Comparison of ENCODE assay signal across 23 cellular contexts in genomic region chr7:21550076-21550475, GRCh38. TPM values are rescaled to one million over a fixed set of nuclear protein-coding genes. Genes with fewer than 3 reads are reported as not detected.
"Had no signal": no experiment of that assay in that cellular context is flagged by ENCODE, and none has a peak within 500 bp of the region (broad histone marks: within the 10 kb centered on the region; RNA-seq: fewer than 3 reads in every experiment).

No MANE protein-coding gene starts in this region.

- H3K4me1 Mint-ChIP-seq: naive B cell; stimulated activated effector memory CD8-positive, alpha-beta T cell treated with anti-CD3 and anti-CD28 coated beads, Interleukin-12 subunit alpha, Interleukin-12 subunit beta, amount 100 ng/mL, for 72 hours had no signal

- H3K27ac ChIP-seq: foreskin keratinocyte, pancreas, psoas muscle, right lobe of liver, tibial nerve, upper lobe of right lung, vagina had no signal

- H3K27ac Mint-ChIP-seq: effector memory CD8-positive, alpha-beta T cell; naive B cell; nephron; stimulated activated effector memory CD8-positive, alpha-beta T cell treated with anti-CD3 and anti-CD28 coated beads, Interleukin-12 subunit alpha, Interleukin-12 subunit beta, amount 100 ng/mL, for 72 hours had no signal

- H3K9me3 ChIP-seq: pancreas, psoas muscle, right lobe of liver, tibial nerve, upper lobe of right lung, vagina had no signal

- H3K4me3 Mint-ChIP-seq: effector memory CD8-positive, alpha-beta T cell; naive B cell; nephron; stimulated activated effector memory CD8-positive, alpha-beta T cell treated with anti-CD3 and anti-CD28 coated beads, Interleukin-12 subunit alpha, Interleukin-12 subunit beta, amount 100 ng/mL, for 72 hours had no signal

- ATAC-seq: effector memory CD8-positive, alpha-beta T cell; foreskin keratinocyte; left colon; left ventricle myocardium superior; pancreas; psoas muscle; stimulated activated effector memory CD8-positive, alpha-beta T cell treated with anti-CD3 and anti-CD28 coated beads, Interleukin-12 subunit alpha, Interleukin-12 subunit beta, amount 100 ng/mL, for 72 hours; stimulated activated naive CD8-positive, alpha-beta T cell treated with anti-CD3 and anti-CD28 coated beads, Interleukin-15, Interleukin-2, amounts not matched to agents 100 U/mL and 50 U/mL, for 24 hours; upper lobe of right lung had no signal

- H3K4me1 ChIP-seq: foreskin keratinocyte, pancreas, psoas muscle, tibial nerve, upper lobe of right lung, vagina had no signal

- DNase-seq: effector memory CD8-positive, alpha-beta T cell; erythroblast; foreskin keratinocyte; head of caudate nucleus; hippocampal formation; left colon; left ventricle myocardium superior; mesendoderm; naive B cell; occipital lobe; pancreas; psoas muscle; retina; right lobe of liver; stimulated activated CD4-positive, alpha-beta T cell treated with anti-CD3 and anti-CD28 coated beads, Interleukin-4, amount 100 ng/mL, for 1 hour; stimulated activated CD8-positive, alpha-beta memory T cell treated with anti-CD3 and anti-CD28 coated beads, Interleukin-4, amount 100 ng/mL, for 48 hours; stimulated activated naive CD8-positive, alpha-beta T cell treated with anti-CD3 and anti-CD28 coated beads, Interleukin-15, Interleukin-2, amounts not matched to agents 100 U/mL and 50 U/mL, for 24 hours; upper lobe of right lung had no signal

- H3K27me3 ChIP-seq: pancreas, right lobe of liver, vagina had no signal

- H3K4me3 ChIP-seq: pancreas, psoas muscle, right lobe of liver, tibial nerve, upper lobe of right lung, vagina had no signal

- H3K36me3 Mint-ChIP-seq: naive B cell; stimulated activated effector memory CD8-positive, alpha-beta T cell treated with anti-CD3 and anti-CD28 coated beads, Interleukin-12 subunit alpha, Interleukin-12 subunit beta, amount 100 ng/mL, for 72 hours had no signal

- H3K9me3 Mint-ChIP-seq: effector memory CD8-positive, alpha-beta T cell; naive B cell; nephron; stimulated activated effector memory CD8-positive, alpha-beta T cell treated with anti-CD3 and anti-CD28 coated beads, Interleukin-12 subunit alpha, Interleukin-12 subunit beta, amount 100 ng/mL, for 72 hours had no signal

- H3K36me3 ChIP-seq: pancreas, right lobe of liver, tibial nerve, upper lobe of right lung, vagina had no signal

RNA-seq across cellular contexts. Expression of gene DNAH11, which starts 7.2 kb away (rescaled TPM):
- total RNA-seq: foreskin keratinocyte, kidney epithelial cell had no signal
